Comparison of ENCODE assay signal across 2 cellular contexts in the genomic region with DNA sequence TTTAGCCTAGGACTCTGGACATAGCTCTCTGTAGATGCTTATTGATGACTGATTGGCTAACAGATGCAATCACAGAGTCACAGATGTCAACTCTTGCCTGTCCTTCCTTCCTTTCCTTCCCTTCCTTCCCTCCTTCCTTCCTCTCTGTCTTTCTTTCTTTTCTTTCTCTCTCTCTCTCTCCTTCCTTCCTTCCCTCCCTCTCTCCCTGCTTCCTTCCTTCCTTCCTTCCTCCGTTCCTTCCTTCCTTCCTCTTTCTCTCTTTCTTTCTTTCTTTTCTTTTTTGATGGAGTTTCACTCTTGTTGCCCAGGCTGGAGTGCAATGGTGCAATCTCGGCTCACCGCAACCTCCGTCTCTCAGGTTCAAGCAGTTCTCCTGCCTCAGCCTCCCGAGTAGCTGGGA.
TF ChIP-seq lines count a peak whose summit lies in the region.

No MANE protein-coding gene starts in this region.

TF ChIP-seq in HEK293, 187 proteins besides CTCF, POLR2A, EP300 and RAD21 (continued from another document):
- TF ChIP-seq ZNF174 (tag by site-specific recombination; IDR thresholded peaks at IDR 0.05): no peak

TF ChIP-seq in H1, 55 proteins besides CTCF, POLR2A, EP300 and RAD21 (continued from another document):
- TF ChIP-seq SIX5 (IDR thresholded peaks at IDR 0.05; ENCODE audit: low read depth, low read length) (no peak), SIRT6 (IDR thresholded peaks at IDR 0.05; ENCODE audit: low read length) (no peak), FOSL1 (IDR thresholded peaks at IDR 0.05; ENCODE audit: insufficient read depth, low read depth, low read length) (no peak), TBP (IDR thresholded peaks at IDR 0.05; ENCODE audit: low read depth, low read length) (no peak), CHD2 (IDR thresholded peaks at IDR 0.05; ENCODE audit: low read length) (no peak), ASH2L (IDR thresholded peaks at IDR 0.05; ENCODE audit: low read length) (no peak), SUZ12 (IDR thresholded peaks at IDR 0.05; ENCODE audit: low read length) (no peak), KDM5A (IDR thresholded peaks at IDR 0.05; ENCODE audit: low read length) (no peak), POU5F1 (IDR thresholded peaks at IDR 0.05; ENCODE audit: low read depth, low read length) (no peak)
- TF ChIP-seq, protein P1, sequence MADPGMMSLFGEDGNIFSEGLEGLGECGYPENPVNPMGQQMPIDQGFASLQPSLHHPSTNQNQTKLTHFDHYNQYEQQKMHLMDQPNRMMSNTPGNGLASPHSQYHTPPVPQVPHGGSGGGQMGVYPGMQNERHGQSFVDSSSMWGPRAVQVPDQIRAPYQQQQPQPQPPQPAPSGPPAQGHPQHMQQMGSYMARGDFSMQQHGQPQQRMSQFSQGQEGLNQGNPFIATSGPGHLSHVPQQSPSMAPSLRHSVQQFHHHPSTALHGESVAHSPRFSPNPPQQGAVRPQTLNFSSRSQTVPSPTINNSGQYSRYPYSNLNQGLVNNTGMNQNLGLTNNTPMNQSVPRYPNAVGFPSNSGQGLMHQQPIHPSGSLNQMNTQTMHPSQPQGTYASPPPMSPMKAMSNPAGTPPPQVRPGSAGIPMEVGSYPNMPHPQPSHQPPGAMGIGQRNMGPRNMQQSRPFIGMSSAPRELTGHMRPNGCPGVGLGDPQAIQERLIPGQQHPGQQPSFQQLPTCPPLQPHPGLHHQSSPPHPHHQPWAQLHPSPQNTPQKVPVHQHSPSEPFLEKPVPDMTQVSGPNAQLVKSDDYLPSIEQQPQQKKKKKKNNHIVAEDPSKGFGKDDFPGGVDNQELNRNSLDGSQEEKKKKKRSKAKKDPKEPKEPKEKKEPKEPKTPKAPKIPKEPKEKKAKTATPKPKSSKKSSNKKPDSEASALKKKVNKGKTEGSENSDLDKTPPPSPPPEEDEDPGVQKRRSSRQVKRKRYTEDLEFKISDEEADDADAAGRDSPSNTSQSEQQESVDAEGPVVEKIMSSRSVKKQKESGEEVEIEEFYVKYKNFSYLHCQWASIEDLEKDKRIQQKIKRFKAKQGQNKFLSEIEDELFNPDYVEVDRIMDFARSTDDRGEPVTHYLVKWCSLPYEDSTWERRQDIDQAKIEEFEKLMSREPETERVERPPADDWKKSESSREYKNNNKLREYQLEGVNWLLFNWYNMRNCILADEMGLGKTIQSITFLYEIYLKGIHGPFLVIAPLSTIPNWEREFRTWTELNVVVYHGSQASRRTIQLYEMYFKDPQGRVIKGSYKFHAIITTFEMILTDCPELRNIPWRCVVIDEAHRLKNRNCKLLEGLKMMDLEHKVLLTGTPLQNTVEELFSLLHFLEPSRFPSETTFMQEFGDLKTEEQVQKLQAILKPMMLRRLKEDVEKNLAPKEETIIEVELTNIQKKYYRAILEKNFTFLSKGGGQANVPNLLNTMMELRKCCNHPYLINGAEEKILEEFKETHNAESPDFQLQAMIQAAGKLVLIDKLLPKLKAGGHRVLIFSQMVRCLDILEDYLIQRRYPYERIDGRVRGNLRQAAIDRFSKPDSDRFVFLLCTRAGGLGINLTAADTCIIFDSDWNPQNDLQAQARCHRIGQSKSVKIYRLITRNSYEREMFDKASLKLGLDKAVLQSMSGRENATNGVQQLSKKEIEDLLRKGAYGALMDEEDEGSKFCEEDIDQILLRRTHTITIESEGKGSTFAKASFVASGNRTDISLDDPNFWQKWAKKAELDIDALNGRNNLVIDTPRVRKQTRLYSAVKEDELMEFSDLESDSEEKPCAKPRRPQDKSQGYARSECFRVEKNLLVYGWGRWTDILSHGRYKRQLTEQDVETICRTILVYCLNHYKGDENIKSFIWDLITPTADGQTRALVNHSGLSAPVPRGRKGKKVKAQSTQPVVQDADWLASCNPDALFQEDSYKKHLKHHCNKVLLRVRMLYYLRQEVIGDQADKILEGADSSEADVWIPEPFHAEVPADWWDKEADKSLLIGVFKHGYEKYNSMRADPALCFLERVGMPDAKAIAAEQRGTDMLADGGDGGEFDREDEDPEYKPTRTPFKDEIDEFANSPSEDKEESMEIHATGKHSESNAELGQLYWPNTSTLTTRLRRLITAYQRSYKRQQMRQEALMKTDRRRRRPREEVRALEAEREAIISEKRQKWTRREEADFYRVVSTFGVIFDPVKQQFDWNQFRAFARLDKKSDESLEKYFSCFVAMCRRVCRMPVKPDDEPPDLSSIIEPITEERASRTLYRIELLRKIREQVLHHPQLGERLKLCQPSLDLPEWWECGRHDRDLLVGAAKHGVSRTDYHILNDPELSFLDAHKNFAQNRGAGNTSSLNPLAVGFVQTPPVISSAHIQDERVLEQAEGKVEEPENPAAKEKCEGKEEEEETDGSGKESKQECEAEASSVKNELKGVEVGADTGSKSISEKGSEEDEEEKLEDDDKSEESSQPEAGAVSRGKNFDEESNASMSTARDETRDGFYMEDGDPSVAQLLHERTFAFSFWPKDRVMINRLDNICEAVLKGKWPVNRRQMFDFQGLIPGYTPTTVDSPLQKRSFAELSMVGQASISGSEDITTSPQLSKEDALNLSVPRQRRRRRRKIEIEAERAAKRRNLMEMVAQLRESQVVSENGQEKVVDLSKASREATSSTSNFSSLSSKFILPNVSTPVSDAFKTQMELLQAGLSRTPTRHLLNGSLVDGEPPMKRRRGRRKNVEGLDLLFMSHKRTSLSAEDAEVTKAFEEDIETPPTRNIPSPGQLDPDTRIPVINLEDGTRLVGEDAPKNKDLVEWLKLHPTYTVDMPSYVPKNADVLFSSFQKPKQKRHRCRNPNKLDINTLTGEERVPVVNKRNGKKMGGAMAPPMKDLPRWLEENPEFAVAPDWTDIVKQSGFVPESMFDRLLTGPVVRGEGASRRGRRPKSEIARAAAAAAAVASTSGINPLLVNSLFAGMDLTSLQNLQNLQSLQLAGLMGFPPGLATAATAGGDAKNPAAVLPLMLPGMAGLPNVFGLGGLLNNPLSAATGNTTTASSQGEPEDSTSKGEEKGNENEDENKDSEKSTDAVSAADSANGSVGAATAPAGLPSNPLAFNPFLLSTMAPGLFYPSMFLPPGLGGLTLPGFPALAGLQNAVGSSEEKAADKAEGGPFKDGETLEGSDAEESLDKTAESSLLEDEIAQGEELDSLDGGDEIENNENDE (IDR thresholded peaks at IDR 0.05; ENCODE audit: insufficient replicate concordance, low read length): no peak
